Comparison of ENCODE assay signal across 1 cellular context in genomic region chr3:31895471-31895870, GRCh38.
TF ChIP-seq lines count a peak whose summit lies in the region.

No MANE protein-coding gene starts in this region.

TF ChIP-seq in WTC11, 78 proteins besides CTCF, POLR2A, EP300 and RAD21:
- no peak for TF ChIP-seq STAT6 (CRISPR knock-in tag; conservative IDR thresholded peaks at IDR 0.05; ENCODE audit: low read depth)
- no peak for TF ChIP-seq ZNF219 (CRISPR knock-in tag; IDR thresholded peaks at IDR 0.05; ENCODE audit: borderline replicate concordance)
- no peak for TF ChIP-seq ZBTB21 (CRISPR knock-in tag; IDR thresholded peaks at IDR 0.05; ENCODE audit: borderline replicate concordance)
- TF ChIP-seq FOXP1 (CRISPR knock-in tag; IDR thresholded peaks at IDR 0.05; ENCODE audit: borderline replicate concordance): no peak
- no peak for TF ChIP-seq ZNF317 (CRISPR knock-in tag; IDR thresholded peaks at IDR 0.05; ENCODE audit: borderline replicate concordance, low read depth)
- no peak for TF ChIP-seq CBFB (CRISPR knock-in tag; IDR thresholded peaks at IDR 0.05; ENCODE audit: low read depth)
- no peak for TF ChIP-seq NFE2L1 (CRISPR knock-in tag; IDR thresholded peaks at IDR 0.05)
